ENCODE assay signal across 19 cellular contexts in the genomic region with DNA sequence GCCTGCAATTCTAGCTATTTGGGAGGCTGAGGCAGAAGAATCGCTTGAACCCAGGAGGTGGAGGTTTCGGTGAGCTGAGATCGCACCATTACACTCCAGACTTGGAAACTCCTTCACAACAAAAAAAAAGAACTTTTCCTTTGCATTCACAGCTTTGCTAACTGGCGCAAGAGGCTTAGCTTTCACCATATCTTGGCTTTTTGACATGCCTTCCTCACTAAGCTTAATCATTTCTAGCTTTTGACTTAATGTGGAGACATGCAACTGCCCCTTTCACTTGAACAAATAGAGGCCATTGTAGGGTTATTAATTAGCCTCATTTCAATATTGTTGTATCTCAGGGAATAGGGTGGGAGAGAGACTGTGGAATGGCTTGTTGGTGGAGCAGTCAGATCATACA. TPM values are rescaled to one million over a fixed set of nuclear protein-coding genes. Genes with fewer than 3 reads are reported as not detected.
DNase-seq lines count a peak whose midpoint lies in the region; ATAC-seq and TF ChIP-seq lines count a peak whose summit lies in the region.
"Had no signal": no experiment of that assay in that cellular context is flagged by ENCODE, and none has a peak within 500 bp of the region (broad histone marks: within the 10 kb centered on the region; RNA-seq: fewer than 3 reads in every experiment).

No MANE protein-coding gene starts in this region.

- intact Hi-C loops in transverse colon (cut with DNase I; ENCODE audit: low total_unique reads) = no loop called here

- TF ChIP-seq RAD21 in SK-N-SH (IDR thresholded peaks at IDR 0.05; ENCODE audit: low read length) = no peak

- ATAC-seq in SK-N-SH treated with all-trans-retinoic acid at 6 μM for 48 hours (no peak), HG02884 (IDR thresholded peaks at IDR 0.05; ENCODE audit: unreplicated experiment) (no peak)
- ATAC-seq: Panc1 had no signal

- POLR2A ChIA-PET in SK-N-SH (lab: Yijun Ruan, JAX) = no interaction called here

- H3K4me3 ChIP-seq in SK-N-SH (ENCODE audit: low read depth in 2 of 2, low read length in 1 of 2) (no peak overlapping the region), choroid plexus epithelial cell (ENCODE audit: low read depth, low read length) (no peak overlapping the region), mesenchymal stem cell (ENCODE audit: insufficient read depth in 1 of 2, low read depth in 1 of 2, low read length in 2 of 2) (peak overlapping the region in 1 of 2 experiments; percentile 42), transverse colon (no peak overlapping the region)
- H3K4me3 ChIP-seq: cardiac muscle cell had no signal

- 98% methylated on average over 4 of the region's 4 CpGs for WGBS in SK-N-SH (ENCODE audit: low lambda C conversion rate)
- WGBS in mesenchymal stem cell = 98% methylated on average over 4 of the region's 4 CpGs
- 90 to 97% methylated on average over 2 to 4 of the region's 4 CpGs for WGBS in transverse colon (ENCODE audit: low coverage in 1 of 2), 2 donors

- DNase-seq in SK-N-SH (no peak), choroid plexus epithelial cell (ENCODE audit: low read depth) (peak; percentile 29), mesenchymal stem cell (peak; percentile 42), transverse colon (no peak), dedifferentiated amniotic fluid mesenchymal stem cell (ENCODE audit: extremely low spot score) (no peak), dermis blood vessel endothelial cell (no peak)
- DNase-seq: activated CD4-positive, alpha-beta T cell treated with anti-CD3 and anti-CD28 coated beads, Interleukin-2, amount 50 U/mL, for 4 hours; activated naive CD4-positive, alpha-beta T cell treated with anti-CD3 and anti-CD28 coated beads, Interleukin-2, amount 10 ng/mL, durations not matched to agents 7 days and 5 days; CD4-positive, CD25-positive, alpha-beta regulatory T cell; endodermal cell; KBM-7; NCI-H1436; NCI-H2171 treated with DMSO at 0.1 percent for 48 hours; NCI-H82 had no signal

- peak overlapping the region; percentile 64; the same call in 1 of the 2 replicates for H3K4me2 ChIP-seq in SK-N-SH
- no peak overlapping the region for H3K4me2 ChIP-seq in mesenchymal stem cell (ENCODE audit: low read length, poor library complexity, severe bottlenecking)

- H2AK5ac ChIP-seq in mesenchymal stem cell (ENCODE audit: low read length, severe bottlenecking) = no peak overlapping the region

- H3K9me3 ChIP-seq in SK-N-SH = no peaks in the 10 kb centered on the region
- H3K9me3 ChIP-seq in mesenchymal stem cell (ENCODE audit: control insufficient read depth, low read length) = no peaks in the 10 kb centered on the region
- H3K9me3 ChIP-seq in transverse colon = no peaks in the 10 kb centered on the region

- H3K36me3 ChIP-seq in SK-N-SH (replicated peaks in 1 of 2; ENCODE audit: control insufficient read depth in 1 of 2, insufficient read depth in 2 of 2, low read length in 1 of 2) (peaks cover 0 to 4% of the 10 kb centered on the region in 2 experiments), mesenchymal stem cell (ENCODE audit: control insufficient read depth in 1 of 2, insufficient read depth in 2 of 2, low read depth in 1 of 2, low read length in 2 of 2) (peaks cover 2 to 9% of the 10 kb centered on the region in 2 experiments), transverse colon (no peaks in the 10 kb centered on the region)
- H3K36me3 ChIP-seq: cardiac muscle cell had no signal

- no peak overlapping the region for H3K14ac ChIP-seq in mesenchymal stem cell (ENCODE audit: low read length in 2 of 2)

- H4K8ac ChIP-seq in mesenchymal stem cell (ENCODE audit: low read length) = no peak overlapping the region

- peaks cover 99% of the 10 kb centered on the region for H3K79me2 ChIP-seq in SK-N-SH (ENCODE audit: insufficient read depth)

- no peak for TF ChIP-seq CTCF in SK-N-SH (IDR thresholded peaks at IDR 0.05)
- no peak for TF ChIP-seq CTCF in choroid plexus epithelial cell (conservative IDR thresholded peaks at IDR 0.05; ENCODE audit: low read depth, low read length)
- no peak for TF ChIP-seq CTCF in transverse colon (IDR thresholded peaks at IDR 0.05)

- no peak overlapping the region for H3K4ac ChIP-seq in mesenchymal stem cell (ENCODE audit: low read depth in 1 of 2, low read length in 2 of 2)

- no peak overlapping the region for H2AFZ ChIP-seq in SK-N-SH (ENCODE audit: low read depth)
- no peak overlapping the region for H2AFZ ChIP-seq in mesenchymal stem cell (ENCODE audit: low read depth, low read length)

- CTCF ChIA-PET in SK-N-SH (lab: Yijun Ruan, JAX) = no interaction called here

- H3K27ac ChIP-seq in SK-N-SH (ENCODE audit: low read depth in 2 of 2, low read length in 1 of 2) = peak overlapping the region in 1 of 2 experiments; percentile 70; a peak in 2 of 4 replicates
- peak overlapping the region; percentile 67 for H3K27ac ChIP-seq in mesenchymal stem cell (ENCODE audit: low read length, poor library complexity, severe bottlenecking)
- H3K27ac ChIP-seq in transverse colon = peak overlapping the region in 3 of 4 donors; percentile 10 to 57 (median 27)
- H3K27ac ChIP-seq: 22Rv1, cardiac muscle cell had no signal

- no peak overlapping the region for H4K91ac ChIP-seq in mesenchymal stem cell (ENCODE audit: low read length)

- H3K79me1 ChIP-seq in mesenchymal stem cell (replicated peaks; ENCODE audit: low read length, poor library complexity, severe bottlenecking) = no peaks in the 10 kb centered on the region

- peaks cover 0 to 19% of the 10 kb centered on the region in 2 experiments; a peak in 2 of 4 replicates for H3K4me1 ChIP-seq in SK-N-SH (ENCODE audit: control insufficient read depth in 1 of 2, insufficient read depth in 2 of 2, low read depth in 1 of 2, low read length in 1 of 2)
- peaks cover 12% of the 10 kb centered on the region for H3K4me1 ChIP-seq in mesenchymal stem cell (ENCODE audit: control insufficient read depth, insufficient read depth, low read depth, low read length)
- peaks cover 4 to 51% (median 21%) of the 10 kb centered on the region in 4 donors for H3K4me1 ChIP-seq in transverse colon

- no peaks in the 10 kb centered on the region for H3K9me2 ChIP-seq in SK-N-SH

- H2BK15ac ChIP-seq in mesenchymal stem cell (ENCODE audit: low read depth, poor library complexity, severe bottlenecking) = no peak overlapping the region

- H3K27me3 ChIP-seq in SK-N-SH (ENCODE audit: insufficient read depth) = no peaks in the 10 kb centered on the region
- H3K27me3 ChIP-seq in mesenchymal stem cell (ENCODE audit: control insufficient read depth in 1 of 2, insufficient read depth in 1 of 2, low read length in 2 of 2) = no peaks in the 10 kb centered on the region
- no peaks in the 10 kb centered on the region for H3K27me3 ChIP-seq in transverse colon
- H3K27me3 ChIP-seq: cardiac muscle cell had no signal

- in situ Hi-C loops in transverse colon (cut with MboI; ENCODE audit: low pct_ligation_motif_present in 1 of 4, low pct_unique_long_range_greater_than_20kb in 1 of 4, low sequenced_read_pairs in 3 of 4) = no loop called here

- no peak overlapping the region for H3K9ac ChIP-seq in SK-N-SH
- peak overlapping the region; percentile 36 for H3K9ac ChIP-seq in mesenchymal stem cell (ENCODE audit: low read length)

- no peak overlapping the region for H3K18ac ChIP-seq in mesenchymal stem cell (ENCODE audit: low read depth in 1 of 2, low read length in 2 of 2)

- peaks cover 12% of the 10 kb centered on the region for H3F3A ChIP-seq in SK-N-SH (replicated peaks; ENCODE audit: insufficient read depth)

- no peak overlapping the region for H2BK12ac ChIP-seq in mesenchymal stem cell (ENCODE audit: low read length in 2 of 2)

- H3K23ac ChIP-seq in mesenchymal stem cell (ENCODE audit: low read length in 2 of 2) = no peak overlapping the region

- H2BK5ac ChIP-seq in mesenchymal stem cell (ENCODE audit: low read depth, low read length, poor library complexity, severe bottlenecking) = no peak overlapping the region

- H2BK120ac ChIP-seq in mesenchymal stem cell (ENCODE audit: low read depth, low read length) = no peak overlapping the region

- H4K20me1 ChIP-seq in SK-N-SH (ENCODE audit: insufficient read depth) = peaks cover 73% of the 10 kb centered on the region

- TF ChIP-seq EP300 in SK-N-SH (IDR thresholded peaks at IDR 0.05; ENCODE audit: borderline replicate concordance in 1 of 2, low read depth in 1 of 2, low read length in 1 of 2) = no peak
- TF ChIP-seq EP300 in transverse colon (IDR thresholded peaks at IDR 0.05; ENCODE audit: low read depth) = no peak

- TF ChIP-seq POLR2A in transverse colon (IDR thresholded peaks at IDR 0.05) = no peak

TF ChIP-seq in SK-N-SH, 30 proteins besides CTCF, POLR2A, EP300 and RAD21 (continues in another document):
- TF ChIP-seq, protein P1, sequence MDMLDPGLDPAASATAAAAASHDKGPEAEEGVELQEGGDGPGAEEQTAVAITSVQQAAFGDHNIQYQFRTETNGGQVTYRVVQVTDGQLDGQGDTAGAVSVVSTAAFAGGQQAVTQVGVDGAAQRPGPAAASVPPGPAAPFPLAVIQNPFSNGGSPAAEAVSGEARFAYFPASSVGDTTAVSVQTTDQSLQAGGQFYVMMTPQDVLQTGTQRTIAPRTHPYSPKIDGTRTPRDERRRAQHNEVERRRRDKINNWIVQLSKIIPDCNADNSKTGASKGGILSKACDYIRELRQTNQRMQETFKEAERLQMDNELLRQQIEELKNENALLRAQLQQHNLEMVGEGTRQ (IDR thresholded peaks at IDR 0.05; ENCODE audit: borderline replicate concordance, low read depth, low read length) = no peak
- no peak for TF ChIP-seq CHD2 (IDR thresholded peaks at IDR 0.05; ENCODE audit: low read length, partially characterized antibody)

TF ChIP-seq in SK-N-SH treated with all-trans-retinoic acid at 6 μM for 48 hours, 23 proteins besides CTCF, POLR2A, EP300 and RAD21 (continues in another document):
- TF ChIP-seq ZFP30 (CRISPR knock-in tag; IDR thresholded peaks at IDR 0.05) = no peak
- TF ChIP-seq BACH2 (CRISPR knock-in tag; IDR thresholded peaks at IDR 0.05; ENCODE audit: borderline replicate concordance) = no peak

RNA-seq across cellular contexts. Expression of a gene that starts 8.7 kb away (rescaled TPM):
- 13.1 and 18.4 TPM in 2 replicates for polyA plus RNA-seq in SK-N-SH (2012; rRNA removed)
- 15.6 and 16.1 TPM in 2 replicates for polyA plus RNA-seq in SK-N-SH (2012; cell fraction: cytosol; rRNA removed)
- 13.7 and 17.3 TPM in 2 replicates for polyA plus RNA-seq in SK-N-SH (2012; cell fraction: nucleus; rRNA removed)
- 30.2 TPM for polyA plus RNA-seq in mesenchymal stem cell (2013, experiment 1 of 2)
- polyA plus RNA-seq in mesenchymal stem cell (2013, experiment 2 of 2) = 28.7 TPM
- total RNA-seq in transverse colon = 10 to 100 TPM; 20.5 to 30.5 (median 25.4) TPM
- total RNA-seq in dermis blood vessel endothelial cell = 34.4 and 50.3 TPM in 2 replicates

RNA-seq across cellular contexts. Expression of a gene that starts 43.8 kb away (rescaled TPM):
- polyA plus RNA-seq in SK-N-SH (2012; rRNA removed) = 24.4 and 25.1 TPM in 2 replicates
- polyA plus RNA-seq in SK-N-SH (2012; cell fraction: cytosol; rRNA removed) = 9.8 and 15.3 TPM in 2 replicates
- polyA plus RNA-seq in SK-N-SH (2012; cell fraction: nucleus; rRNA removed) = 28.5 and 32.0 TPM in 2 replicates
- polyA plus RNA-seq in mesenchymal stem cell (2013, experiment 1 of 2) = 13.7 TPM
- polyA plus RNA-seq in mesenchymal stem cell (2013, experiment 2 of 2) = 13.0 TPM
- total RNA-seq in transverse colon (10 to 100 TPM in 1 of 4 donors, 1 to 10 TPM in 3; 2.6 to 35.8 (median 3.5) TPM), dermis blood vessel endothelial cell (9.9 and 18.3 TPM in 2 replicates)

Comparison
In these comparisons a context has a peak if more than half of its experiments do, and no peak if none do; other contexts are left out.
1. DNase-seq: peak in choroid plexus epithelial cell (single experiment) and mesenchymal stem cell (single experiment); none in SK-N-SH (single experiment), transverse colon (single experiment), dedifferentiated amniotic fluid mesenchymal stem cell (single experiment) and dermis blood vessel endothelial cell (single experiment).